ENCODE assay signal across 13 cellular contexts in the genomic region with DNA sequence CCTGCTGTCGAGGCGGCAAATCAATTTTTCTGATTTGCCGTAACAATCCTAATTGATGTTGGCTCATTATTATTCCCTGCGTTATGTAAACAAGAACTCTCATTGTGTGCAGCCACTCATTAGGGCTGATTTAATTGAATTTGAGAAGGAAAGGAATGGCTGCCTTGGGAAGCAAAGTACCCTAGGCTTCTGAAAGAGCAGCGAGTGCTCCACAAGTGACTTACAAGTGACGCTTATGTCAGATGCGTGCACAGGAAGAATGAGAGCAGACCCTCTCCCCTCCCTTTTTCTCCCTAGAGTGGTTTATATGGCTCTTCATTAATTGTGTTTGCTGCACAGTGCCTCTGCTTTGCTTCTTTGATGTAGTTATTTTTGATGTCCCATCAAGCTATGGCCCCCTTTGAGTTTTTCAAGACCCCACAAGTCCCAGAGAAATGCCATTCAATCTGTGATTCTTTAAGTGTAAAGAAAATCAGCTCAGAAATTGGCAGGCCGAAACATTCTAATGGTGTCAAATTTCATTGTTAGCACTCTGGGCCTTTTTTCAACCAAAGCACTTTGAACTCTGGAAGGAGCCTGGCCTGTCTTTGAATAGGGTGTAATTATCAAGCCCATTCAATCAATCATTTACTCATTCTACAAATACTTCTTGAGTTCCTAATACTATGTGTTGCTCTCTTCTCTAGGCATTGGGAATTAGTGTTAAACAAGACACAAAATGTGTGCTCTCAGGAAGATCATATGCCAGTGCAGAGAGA.
DNase-seq lines count a peak whose midpoint lies in the region; ATAC-seq, FAIRE-seq and TF ChIP-seq lines count a peak whose summit lies in the region.
"Had no signal": no experiment of that assay in that cellular context is flagged by ENCODE, and none has a peak within 500 bp of the region (broad histone marks: within the 10 kb centered on the region; RNA-seq: fewer than 3 reads in every experiment).

No MANE protein-coding gene starts in this region.

- peaks cover 18% of the 10 kb centered on the region for H3K4me1 ChIP-seq in endothelial cell of umbilical vein (ENCODE audit: control insufficient read depth, extremely low read depth, insufficient read depth, low read length)
- peaks cover 78 to 85% of the 10 kb centered on the region in 2 experiments for H3K4me1 ChIP-seq in neutrophil (ENCODE audit: control insufficient read depth in 1 of 2, insufficient read depth in 1 of 2, low read depth in 1 of 2, low read length in 1 of 2)

- H3K4me3 ChIP-seq in endothelial cell of umbilical vein (replicated peaks in 1 of 3; ENCODE audit: insufficient read depth in 1 of 3, low read depth in 1 of 3, low read length in 3 of 3) (no peak overlapping the region), neutrophil (ENCODE audit: low read depth in 1 of 2, low read length in 1 of 2) (peak overlapping the region in 1 of 2 experiments; percentile 44), WERI-Rb-1 (ENCODE audit: low read depth, low read length) (no peak overlapping the region)
- H3K4me3 ChIP-seq: SJCRH30 had no signal

- TF ChIP-seq CTCF in endothelial cell of umbilical vein (IDR thresholded peaks at IDR 0.05; ENCODE audit: extremely low read depth in 1 of 2, insufficient read depth in 1 of 2, low read depth in 1 of 2, low read length in 2 of 2) = no peak
- no peak for TF ChIP-seq CTCF in neutrophil (IDR thresholded peaks at IDR 0.05)
- no peak for TF ChIP-seq CTCF in WERI-Rb-1 (IDR thresholded peaks at IDR 0.05; ENCODE audit: low read depth, low read length)

- TF ChIP-seq POLR2A in endothelial cell of umbilical vein (IDR thresholded peaks at IDR 0.05; ENCODE audit: low read depth, low read length) = no peak

- dilution Hi-C loops in endothelial cell of umbilical vein (cut with MboI; ENCODE audit: extremely low pct_ligation_motif_present, low sequenced_read_pairs) = no loop called here

- intact Hi-C loops in endothelial cell of umbilical vein (cut with micrococcal nuclease) = loop anchor here (1.0 to 2.0 kb wide), 4 partner anchors 73 to 189 kb away; a partner anchor contains a TSS

- H3K4me2 ChIP-seq in endothelial cell of umbilical vein (ENCODE audit: insufficient read depth, low read length) = peak overlapping the region; percentile 31

- no peak for FAIRE-seq in endothelial cell of umbilical vein (lab: Jason Lieb, UNC)
- FAIRE-seq: HTR-8/SVneo had no signal

- H3K27ac ChIP-seq in endothelial cell of umbilical vein (ENCODE audit: insufficient read depth, low read depth, low read length) = peak overlapping the region; percentile 12
- H3K27ac ChIP-seq in neutrophil = peak overlapping the region; percentile 72
- H3K27ac ChIP-seq in WERI-Rb-1 = no peak overlapping the region
- H3K27ac ChIP-seq: SJCRH30 had no signal

- peak; percentile 69 for DNase-seq in DMS53 (lab: John Stamatoyannopoulos, UW)
- peak; percentile 67 for DNase-seq in NCI-H1105 (lab: John Stamatoyannopoulos, UW)
- no peak for DNase-seq in endothelial cell of umbilical vein (ENCODE audit: low read depth, low spot score)
- no peak for DNase-seq in WERI-Rb-1
- DNase-seq in NCI-H187 treated with DMSO at 0.1 percent for 48 hours (lab: John Stamatoyannopoulos, UW) = no peak
- no peak for DNase-seq in NCI-H2029 (lab: John Stamatoyannopoulos, UW)
- DNase-seq: activated effector memory CD4-positive, alpha-beta T cell treated with Interleukin-2 at 50 U/mL for 16 hours; cerebellar nuclear complex; left colon had no signal

- no peak overlapping the region for H2AFZ ChIP-seq in endothelial cell of umbilical vein (ENCODE audit: low read depth, low read length)

- CTCF ChIA-PET in endothelial cell of umbilical vein (lab: Charles Lee) = no interaction called here

- no peaks in the 10 kb centered on the region for H4K20me1 ChIP-seq in endothelial cell of umbilical vein (replicated peaks; ENCODE audit: control insufficient read depth, extremely low read depth, insufficient read depth, low read length)

- H3K36me3 ChIP-seq in endothelial cell of umbilical vein (ENCODE audit: control insufficient read depth in 2 of 2, extremely low read depth in 1 of 2, insufficient read depth in 2 of 2, low read length in 2 of 2) = no peaks in the 10 kb centered on the region
- no peaks in the 10 kb centered on the region for H3K36me3 ChIP-seq in neutrophil
- H3K36me3 ChIP-seq in WERI-Rb-1 = no peaks in the 10 kb centered on the region
- H3K36me3 ChIP-seq: SJCRH30 had no signal

- no peaks in the 10 kb centered on the region for H3K79me2 ChIP-seq in endothelial cell of umbilical vein (ENCODE audit: control insufficient read depth, insufficient read depth, low read length)

- H3K27me3 ChIP-seq in endothelial cell of umbilical vein (ENCODE audit: control insufficient read depth in 2 of 2, insufficient read depth in 2 of 2, low read length in 2 of 2) = no peaks in the 10 kb centered on the region
- no peaks in the 10 kb centered on the region for H3K27me3 ChIP-seq in neutrophil
- H3K27me3 ChIP-seq in WERI-Rb-1 (ENCODE audit: insufficient read depth, low read depth, severe bottlenecking) = peaks cover 2% of the 10 kb centered on the region
- H3K27me3 ChIP-seq: SJCRH30 had no signal

- no peak for ATAC-seq in GM19467 (IDR thresholded peaks at IDR 0.05; ENCODE audit: unreplicated experiment)
- ATAC-seq: left colon had no signal

- no TSS peak for BruUV-seq in endothelial cell of umbilical vein (replicated peaks; lab: Mats Ljungman, UMichigan)

- no peaks in the 10 kb centered on the region for H3K9me3 ChIP-seq in endothelial cell of umbilical vein (replicated peaks; ENCODE audit: control insufficient read depth, insufficient read depth, low read length)
- H3K9me3 ChIP-seq in neutrophil = no peaks in the 10 kb centered on the region
- H3K9me3 ChIP-seq in WERI-Rb-1 (ENCODE audit: severe bottlenecking) = no peaks in the 10 kb centered on the region
- H3K9me3 ChIP-seq: SJCRH30 had no signal

- H3K9ac ChIP-seq in endothelial cell of umbilical vein (replicated peaks; ENCODE audit: extremely low read depth, insufficient read depth, low read length) = no peak overlapping the region

- POLR2A ChIA-PET in endothelial cell of umbilical vein (lab: Charles Lee) = no interaction called here

- no peaks in the 10 kb centered on the region for H3K9me1 ChIP-seq in endothelial cell of umbilical vein (replicated peaks; ENCODE audit: control insufficient read depth, extremely low read depth, insufficient read depth, low read length)

TF ChIP-seq in endothelial cell of umbilical vein, 7 proteins besides CTCF, POLR2A, EP300 and RAD21:
- TF ChIP-seq JUN (IDR thresholded peaks at IDR 0.05; ENCODE audit: borderline replicate concordance, insufficient read depth, insufficient read length, low read depth) (no peak), POLR2AphosphoS5 (IDR thresholded peaks at IDR 0.05; ENCODE audit: insufficient read depth, low read depth, low read length) (no peak), EZH2 (IDR thresholded peaks at IDR 0.05; ENCODE audit: borderline replicate concordance, low read depth, low read length, severe bottlenecking) (no peak), GATA2 (IDR thresholded peaks at IDR 0.05; ENCODE audit: insufficient read depth, insufficient read length, low read depth, low read length) (no peak), MYC (IDR thresholded peaks at IDR 0.05; ENCODE audit: low read depth, low read length) (no peak), FOS (IDR thresholded peaks at IDR 0.05; ENCODE audit: borderline replicate concordance, insufficient read depth, low read length) (no peak)
- TF ChIP-seq, protein P1, sequence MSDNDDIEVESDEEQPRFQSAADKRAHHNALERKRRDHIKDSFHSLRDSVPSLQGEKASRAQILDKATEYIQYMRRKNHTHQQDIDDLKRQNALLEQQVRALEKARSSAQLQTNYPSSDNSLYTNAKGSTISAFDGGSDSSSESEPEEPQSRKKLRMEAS (IDR thresholded peaks at IDR 0.05; ENCODE audit: insufficient read depth, insufficient read length) = no peak

Comparison
In these comparisons a context has a peak if more than half of its experiments do, and no peak if none do; other contexts are left out.
1. DNase-seq: peak in DMS53 (single experiment) and NCI-H1105 (single experiment); none in endothelial cell of umbilical vein (single experiment), WERI-Rb-1 (single experiment), NCI-H187 treated with DMSO at 0.1 percent for 48 hours (single experiment) and NCI-H2029 (single experiment).